12 cellular contexts compared by ENCODE assay signal in the genomic region with DNA sequence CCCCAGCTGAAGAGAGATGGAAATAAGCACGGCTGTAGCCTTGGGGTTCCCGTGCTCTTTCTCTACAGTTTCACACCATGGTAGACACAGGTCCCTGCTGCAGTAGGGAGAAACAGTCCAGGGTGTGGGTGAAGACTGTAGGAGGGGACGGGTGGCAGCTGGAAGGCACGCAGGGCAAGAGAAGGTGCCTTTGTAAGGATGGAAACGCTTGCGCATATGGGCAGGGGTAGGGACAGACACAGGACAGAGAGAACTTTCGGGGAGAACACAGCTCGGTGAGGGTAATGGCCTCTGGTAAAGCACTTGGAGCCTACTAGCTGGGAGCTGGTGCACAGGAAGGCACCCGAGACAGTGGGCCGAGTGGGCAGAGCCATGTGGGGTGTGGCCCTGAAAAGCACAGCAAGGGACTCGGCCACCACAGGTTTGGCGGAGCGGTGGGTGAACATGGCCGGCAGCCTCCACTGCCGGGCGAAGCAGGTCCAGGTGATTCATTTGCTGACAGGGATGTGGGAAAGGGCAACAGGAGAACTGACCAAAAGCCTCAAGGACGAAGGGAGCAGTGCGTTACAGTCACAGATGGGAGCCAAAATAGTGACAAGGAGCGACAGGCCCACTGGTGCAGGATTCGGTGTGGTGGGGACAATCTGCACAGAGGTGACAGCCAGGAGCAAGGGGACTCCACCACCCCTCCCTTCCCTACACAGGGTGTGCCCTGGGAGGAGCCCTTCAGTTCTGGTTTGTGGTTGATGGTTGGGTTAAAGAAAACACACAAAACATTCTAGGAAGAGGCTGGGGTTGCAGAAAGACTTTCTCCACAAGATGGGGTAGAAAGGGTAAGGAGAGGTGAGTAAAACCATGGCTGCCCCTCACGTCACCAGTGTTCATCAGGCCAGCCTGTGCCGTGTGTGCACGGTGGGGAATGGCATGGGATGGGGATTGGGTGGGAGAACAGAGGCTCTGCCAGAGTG.
DNase-seq lines count a peak whose midpoint lies in the region; ATAC-seq and TF ChIP-seq lines count a peak whose summit lies in the region.
"Had no signal": no experiment of that assay in that cellular context is flagged by ENCODE, and none has a peak within 500 bp of the region (broad histone marks: within the 10 kb centered on the region; RNA-seq: fewer than 3 reads in every experiment).

No MANE protein-coding gene starts in this region.

- H3K4me1 ChIP-seq in effector memory CD4-positive, alpha-beta T cell (ENCODE audit: control insufficient read depth, insufficient read depth, low read length, poor library complexity, severe bottlenecking), result peaks cover 65% of the 10 kb centered on the region
- H3K4me1 ChIP-seq in spleen, result peaks cover 0 to 45% (median 23%) of the 10 kb centered on the region in 6 donors

- peaks cover 14% of the 10 kb centered on the region for H3K36me3 Mint-ChIP-seq in activated CD4-positive, alpha-beta memory T cell treated with anti-CD3 and anti-CD28 coated beads for 36 hours

- CTCF ChIA-PET in activated CD4-positive, alpha-beta memory T cell treated with anti-CD3 and anti-CD28 coated beads for 36 hours (lab: Charles Lee), result no interaction called here

- 84 to 93% (median 91%) methylated on average over 23 of the region's 23 CpGs for WGBS in spleen, 5 donors

- H3K27me3 ChIP-seq in effector memory CD4-positive, alpha-beta T cell (replicated peaks; ENCODE audit: control insufficient read depth, insufficient read depth, low read length, poor library complexity, severe bottlenecking), result no peaks in the 10 kb centered on the region
- no peaks in the 10 kb centered on the region for H3K27me3 ChIP-seq in spleen (replicated peaks in 1 of 7)
- H3K27me3 ChIP-seq: dorsolateral prefrontal cortex had no signal

- peak overlapping the region; percentile 44 for H3K27ac ChIP-seq in effector memory CD4-positive, alpha-beta T cell (ENCODE audit: insufficient read depth, low read length, poor library complexity, severe bottlenecking)
- peak overlapping the region in 2 of 8 donors; percentile 26 to 36 for H3K27ac ChIP-seq in spleen
- H3K27ac ChIP-seq: WERI-Rb-1 had no signal

- no peaks in the 10 kb centered on the region for H3K27me3 Mint-ChIP-seq in activated CD4-positive, alpha-beta memory T cell treated with anti-CD3 and anti-CD28 coated beads for 36 hours

- no peaks in the 10 kb centered on the region for H3K9me3 ChIP-seq in effector memory CD4-positive, alpha-beta T cell (ENCODE audit: control insufficient read depth, low read length)
- no peaks in the 10 kb centered on the region for H3K9me3 ChIP-seq in spleen

- H3K4me3 Mint-ChIP-seq in activated CD4-positive, alpha-beta memory T cell treated with anti-CD3 and anti-CD28 coated beads for 36 hours, result no peak overlapping the region

- no peaks in the 10 kb centered on the region for H3K9me3 Mint-ChIP-seq in activated CD4-positive, alpha-beta memory T cell treated with anti-CD3 and anti-CD28 coated beads for 36 hours

- no peak for TF ChIP-seq POLR2A in spleen (IDR thresholded peaks at IDR 0.05)

- DNase-seq in Daoy (ENCODE audit: low read depth) (peak; percentile 48), spleen (peak; percentile 70), ureter (ENCODE audit: low spot score) (no peak), SKM-1 (lab: John Stamatoyannopoulos, UW; ENCODE audit: unreplicated experiment) (no peak)
- DNase-seq in activated CD4-positive, alpha-beta memory T cell treated with anti-CD3 and anti-CD28 coated beads for 36 hours, result peak; percentile 38
- DNase-seq in effector memory CD4-positive, alpha-beta T cell, result no peak
- DNase-seq: KBM-7; SIG-M5; stimulated activated CD4-positive, alpha-beta T cell treated with anti-CD3 and anti-CD28 coated beads, Interleukin-2, amount 100 ng/mL, for 24 hours; WERI-Rb-1 had no signal

- ATAC-seq in HG03039 (IDR thresholded peaks at IDR 0.05; ENCODE audit: unreplicated experiment), result no peak

- H3K4me1 Mint-ChIP-seq in activated CD4-positive, alpha-beta memory T cell treated with anti-CD3 and anti-CD28 coated beads for 36 hours (ENCODE audit: low read depth), result peaks cover 71% of the 10 kb centered on the region

- no peak overlapping the region for H3K4me3 ChIP-seq in effector memory CD4-positive, alpha-beta T cell (ENCODE audit: insufficient read depth, low read depth, low read length, poor library complexity, severe bottlenecking)
- no peak overlapping the region for H3K4me3 ChIP-seq in spleen
- H3K4me3 ChIP-seq: dorsolateral prefrontal cortex had no signal

- H3K36me3 ChIP-seq in effector memory CD4-positive, alpha-beta T cell (ENCODE audit: control insufficient read depth, insufficient read depth, low read length), result peaks cover 7% of the 10 kb centered on the region
- H3K36me3 ChIP-seq in spleen, result peaks cover 0 to 79% (median 15%) of the 10 kb centered on the region in 6 donors

- POLR2A ChIA-PET in activated CD4-positive, alpha-beta memory T cell treated with anti-CD3 and anti-CD28 coated beads for 36 hours (lab: Charles Lee), result no interaction called here

- H3K27ac Mint-ChIP-seq in activated CD4-positive, alpha-beta memory T cell treated with anti-CD3 and anti-CD28 coated beads for 36 hours, result peak overlapping the region; percentile 11

- intact Hi-C loops in activated CD4-positive, alpha-beta memory T cell treated with anti-CD3 and anti-CD28 coated beads for 36 hours (cut with micrococcal nuclease), result no loop called here
- intact Hi-C loops in spleen (cut with DNase I; ENCODE audit: low total_unique reads), result no loop called here

- no peak for TF ChIP-seq CTCF in spleen (IDR thresholded peaks at IDR 0.05 in 8 of 11, conservative IDR thresholded peaks at IDR 0.05 in 3 of 11)

Comparison
In these comparisons a context has a peak if more than half of its experiments do, and no peak if none do; other contexts are left out.
1. DNase-seq: peak in Daoy (single experiment), activated CD4-positive, alpha-beta memory T cell treated with anti-CD3 and anti-CD28 coated beads for 36 hours (single experiment) and spleen (single experiment); none in effector memory CD4-positive, alpha-beta T cell (0 of 3), ureter (single experiment) and SKM-1 (single experiment).